ENCODE assay signal across 13 cellular contexts in the genomic region with DNA sequence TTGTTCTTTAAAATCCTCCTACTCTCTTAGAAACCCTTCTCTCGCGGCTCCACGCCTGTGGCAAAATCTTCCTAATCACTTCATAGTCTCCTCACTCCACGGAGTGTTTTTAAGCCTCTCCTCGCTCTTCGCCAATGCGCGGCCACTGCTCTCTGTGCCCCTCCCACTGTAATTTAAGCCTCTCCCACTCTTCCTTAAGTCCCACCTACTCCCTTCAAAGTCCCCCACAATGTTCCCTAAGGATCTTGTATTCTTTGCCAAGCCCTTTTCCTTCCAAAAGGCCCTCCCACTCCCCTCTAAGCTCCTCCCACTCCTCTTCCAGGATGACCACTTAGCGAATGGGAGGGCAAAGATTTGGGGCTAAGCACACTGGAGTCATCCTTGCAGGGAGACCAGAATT. TPM values are rescaled to one million over a fixed set of nuclear protein-coding genes. Genes with fewer than 3 reads are reported as not detected.
DNase-seq lines count a peak whose midpoint lies in the region; ATAC-seq and TF ChIP-seq lines count a peak whose summit lies in the region.
"Had no signal": no experiment of that assay in that cellular context is flagged by ENCODE, and none has a peak within 500 bp of the region (broad histone marks: within the 10 kb centered on the region; RNA-seq: fewer than 3 reads in every experiment).

No MANE protein-coding gene starts in this region.

- peak overlapping the region; percentile 67 for H3K4me3 Mint-ChIP-seq in CD4-positive, alpha-beta T cell

- peaks cover 29% of the 10 kb centered on the region for H3K36me3 ChIP-seq in HUES64 (ENCODE audit: insufficient read depth, low read length)
- peaks cover 0 to 48% of the 10 kb centered on the region in 2 donors for H3K36me3 ChIP-seq in gastroesophageal sphincter
- H3K36me3 ChIP-seq in psoas muscle (ENCODE audit: insufficient read depth in 1 of 2, low read depth in 1 of 2): peaks cover 0 to 45% of the 10 kb centered on the region in 2 donors

- no peaks in the 10 kb centered on the region for H3K9me3 ChIP-seq in CD4-positive, alpha-beta T cell (ENCODE audit: control insufficient read depth, low read length)
- H3K9me3 ChIP-seq in HUES64 (ENCODE audit: insufficient read depth, low read depth, low read length): no peaks in the 10 kb centered on the region
- H3K9me3 ChIP-seq in gastroesophageal sphincter: no peaks in the 10 kb centered on the region
- H3K9me3 ChIP-seq in psoas muscle: no peaks in the 10 kb centered on the region

- no peak overlapping the region for H3K27ac Mint-ChIP-seq in CD4-positive, alpha-beta T cell

- H3K9ac ChIP-seq in HUES64 (ENCODE audit: low read depth, low read length): no peak overlapping the region

- TF ChIP-seq EP300 in gastroesophageal sphincter (IDR thresholded peaks at IDR 0.05): no peak

- H3K4me1 ChIP-seq in HUES64 (ENCODE audit: insufficient read depth, low read length) (peaks cover 8% of the 10 kb centered on the region), gastroesophageal sphincter (peaks cover 0 to 21% (median 6%) of the 10 kb centered on the region in 3 donors), psoas muscle (peaks cover 20% of the 10 kb centered on the region)

- no peak for ATAC-seq in CD4-positive, alpha-beta T cell (ENCODE audit: poor library complexity)
- no peak for ATAC-seq in gastroesophageal sphincter
- ATAC-seq in psoas muscle: no peak

- peaks cover 22% of the 10 kb centered on the region for H3K4me1 Mint-ChIP-seq in CD4-positive, alpha-beta T cell (ENCODE audit: low read depth)

- WGBS in HUES64: 83% methylated on average over 9 of the region's 9 CpGs
- WGBS in gastroesophageal sphincter (ENCODE audit: low coverage in 1 of 2), 2 donors: 82 to 83% methylated on average over 7 to 8 of the region's 9 CpGs
- 80 to 87% (median 85%) methylated on average over 9 of the region's 9 CpGs for WGBS in psoas muscle, 3 donors

- H3K4me3 ChIP-seq in HUES64 (ENCODE audit: low read length): peak overlapping the region; percentile 79; the same call in 1 of the 2 replicates
- no peak overlapping the region for H3K4me3 ChIP-seq in gastroesophageal sphincter
- no peak overlapping the region for H3K4me3 ChIP-seq in psoas muscle

- no peak overlapping the region for H3K27ac ChIP-seq in CD4-positive, alpha-beta T cell (ENCODE audit: low read depth, low read length)
- H3K27ac ChIP-seq in HUES64 (ENCODE audit: low read depth, low read length) (no peak overlapping the region), gastroesophageal sphincter (peak overlapping the region in 3 of 4 donors; percentile 94 to 99 (median 98)), psoas muscle (peak overlapping the region; percentile 98)

- intact Hi-C loops in CD4-positive, alpha-beta T cell (cut with DNase I, micrococcal nuclease): loop anchor here (2.0 to 5.0 kb wide), 3 partner anchors 17 to 316 kb away; a partner anchor contains a TSS
- intact Hi-C loops in psoas muscle (cut with DNase I): loop anchor here in 1 of 2 donors (5.0 kb wide), 1 partner anchor 51 kb away; a partner anchor contains a TSS

- no peak for DNase-seq in CD4-positive, alpha-beta T cell
- DNase-seq in psoas muscle (no peak), cerebellar cortex (ENCODE audit: low spot score) (no peak), NCI-H510A treated with DMSO at 0.1 percent for 48 hours (lab: John Stamatoyannopoulos, UW) (no peak)
- DNase-seq in activated naive CD4-positive, alpha-beta T cell (lab: John Stamatoyannopoulos, UW): no peak
- DNase-seq: activated T-cell treated with anti-CD3 and anti-CD28 coated beads, Interleukin-2, amount 50 U/mL, for 1 hour; amygdala; CD8-positive, alpha-beta memory T cell; dermis blood vessel endothelial cell; OCI-M1; stimulated activated CD4-positive, alpha-beta T cell treated with anti-CD3 and anti-CD28 coated beads, Interleukin-2, amount 100 ng/mL, for 48 hours had no signal

- CTCF ChIA-PET in CD4-positive, alpha-beta T cell (lab: Charles Lee): interaction anchor here (1.8 kb wide), 1 partner anchor 8 kb away, joined by 4 read pairs; no protein-coding TSS in a partner anchor

- no peaks in the 10 kb centered on the region for H3K27me3 ChIP-seq in CD4-positive, alpha-beta T cell (ENCODE audit: control insufficient read depth, insufficient read depth, low read length)
- H3K27me3 ChIP-seq in HUES64 (ENCODE audit: insufficient read depth, low read length) (no peaks in the 10 kb centered on the region), gastroesophageal sphincter (no peaks in the 10 kb centered on the region), psoas muscle (ENCODE audit: insufficient read depth in 3 of 3, low read length in 2 of 3) (no peaks in the 10 kb centered on the region)

- H3K9me3 Mint-ChIP-seq in CD4-positive, alpha-beta T cell: no peaks in the 10 kb centered on the region
- H3K9me3 Mint-ChIP-seq: CD8-positive, alpha-beta memory T cell had no signal

- POLR2A ChIA-PET in CD4-positive, alpha-beta T cell (lab: Charles Lee): interaction anchor here (2.1 to 2.6 kb wide), 2 partner anchors 11 to 259 kb away, joined by 8 to 23 read pairs; a partner anchor contains a TSS

- TF ChIP-seq CTCF in CD4-positive, alpha-beta T cell (IDR thresholded peaks at IDR 0.05): no peak
- TF ChIP-seq CTCF in gastroesophageal sphincter (IDR thresholded peaks at IDR 0.05): no peak
- TF ChIP-seq CTCF in psoas muscle (IDR thresholded peaks at IDR 0.05): no peak

- no peak for TF ChIP-seq POLR2A in gastroesophageal sphincter (IDR thresholded peaks at IDR 0.05)

- no peaks in the 10 kb centered on the region for H3K27me3 Mint-ChIP-seq in CD4-positive, alpha-beta T cell

- peaks cover 51% of the 10 kb centered on the region for H3K36me3 Mint-ChIP-seq in CD4-positive, alpha-beta T cell (ENCODE audit: low read depth)

RNA-seq across cellular contexts. Expression of a gene that starts 1.3 kb away (rescaled TPM):
- 1 to 10 TPM; 5.5 to 7.3 TPM for total RNA-seq in CD4-positive, alpha-beta T cell
- polyA plus RNA-seq in HUES64 (2013, experiment 1 of 2): 14.2 TPM
- 15.8 TPM for polyA plus RNA-seq in HUES64 (2013, experiment 2 of 2)
- total RNA-seq in gastroesophageal sphincter: 10 to 100 TPM in 2 of 4 donors, 1 to 10 TPM in 2; 4.7 to 11.2 (median 9.9) TPM
- 10 to 100 TPM in 3 of 4 donors, 1 to 10 TPM in 1; 9.9 to 23.7 (median 13.2) TPM for total RNA-seq in psoas muscle
- polyA plus RNA-seq in psoas muscle: 10 to 100 TPM; 10.8 to 12.1 (median 11.5) TPM

RNA-seq across cellular contexts. Expression of a gene that starts 2.1 kb away (rescaled TPM):
- total RNA-seq in CD4-positive, alpha-beta T cell: 10 to 100 TPM in 1 of 2 experiments, 1 to 10 TPM in 1; 9.6 to 10.3 TPM
- polyA plus RNA-seq in HUES64 (2013, experiment 1 of 2): 2.6 TPM
- polyA plus RNA-seq in HUES64 (2013, experiment 2 of 2): 4.1 TPM
- 10 to 100 TPM; 20.3 to 33.5 (median 26.4) TPM for total RNA-seq in gastroesophageal sphincter
- 10 to 100 TPM; 21.4 to 32.0 (median 24.5) TPM for total RNA-seq in psoas muscle
- polyA plus RNA-seq in psoas muscle: 10 to 100 TPM; 38.6 to 52.5 (median 41.4) TPM

RNA-seq across cellular contexts. Expression of a gene that starts 7.4 kb away (rescaled TPM):
- total RNA-seq in CD4-positive, alpha-beta T cell: 10 to 100 TPM; 12.0 to 12.9 TPM
- 8.5 TPM for polyA plus RNA-seq in HUES64 (2013, experiment 1 of 2)
- polyA plus RNA-seq in HUES64 (2013, experiment 2 of 2): 11.0 TPM
- total RNA-seq in gastroesophageal sphincter: 10 to 100 TPM in 1 of 4 donors, 1 to 10 TPM in 3; 4.6 to 12.0 (median 6.4) TPM
- total RNA-seq in psoas muscle: 10 to 100 TPM; 17.1 to 40.4 (median 25.0) TPM
- 10 to 100 TPM; 11.1 to 20.3 (median 19.3) TPM for polyA plus RNA-seq in psoas muscle

RNA-seq across cellular contexts. Expression of a gene that starts 17.4 kb away (rescaled TPM):
- total RNA-seq in CD4-positive, alpha-beta T cell: 1 to 10 TPM; 6.7 to 7.1 TPM
- polyA plus RNA-seq in HUES64 (2013, experiment 1 of 2): 13.6 TPM
- polyA plus RNA-seq in HUES64 (2013, experiment 2 of 2): 15.6 TPM
- total RNA-seq in gastroesophageal sphincter: 1 to 10 TPM; 2.8 to 6.9 (median 3.9) TPM
- total RNA-seq in psoas muscle: 10 to 100 TPM; 21.8 to 81.6 (median 29.5) TPM
- 10 to 100 TPM in 2 of 3 donors, 1 to 10 TPM in 1; 4.2 to 22.9 (median 14.2) TPM for polyA plus RNA-seq in psoas muscle

RNA-seq across cellular contexts. Expression of a gene that starts 26.3 kb away (rescaled TPM):
- total RNA-seq in CD4-positive, alpha-beta T cell: 10 to 100 TPM; 11.2 to 11.8 TPM
- 7.1 TPM for polyA plus RNA-seq in HUES64 (2013, experiment 1 of 2)
- polyA plus RNA-seq in HUES64 (2013, experiment 2 of 2): 10.1 TPM
- total RNA-seq in gastroesophageal sphincter (1 to 10 TPM in 3 of 4 donors, under 1 TPM in 1; 0.54 to 8.1 (median 4.8) TPM), psoas muscle (10 to 100 TPM in 3 of 4 donors, 1 to 10 TPM in 1; 9.0 to 22.2 (median 11.4) TPM)
- polyA plus RNA-seq in psoas muscle: 10 to 100 TPM in 1 of 3 donors, 1 to 10 TPM in 2; 4.9 to 14.9 (median 7.3) TPM

Comparison
In these comparisons a context has a peak if more than half of its experiments do, and no peak if none do; other contexts are left out.
1. H3K27ac ChIP-seq: peak in gastroesophageal sphincter (3 of 4) and psoas muscle (single experiment); none in CD4-positive, alpha-beta T cell (single experiment) and HUES64 (single experiment).